ENCODE assay signal across 1 cellular context in the genomic region with DNA sequence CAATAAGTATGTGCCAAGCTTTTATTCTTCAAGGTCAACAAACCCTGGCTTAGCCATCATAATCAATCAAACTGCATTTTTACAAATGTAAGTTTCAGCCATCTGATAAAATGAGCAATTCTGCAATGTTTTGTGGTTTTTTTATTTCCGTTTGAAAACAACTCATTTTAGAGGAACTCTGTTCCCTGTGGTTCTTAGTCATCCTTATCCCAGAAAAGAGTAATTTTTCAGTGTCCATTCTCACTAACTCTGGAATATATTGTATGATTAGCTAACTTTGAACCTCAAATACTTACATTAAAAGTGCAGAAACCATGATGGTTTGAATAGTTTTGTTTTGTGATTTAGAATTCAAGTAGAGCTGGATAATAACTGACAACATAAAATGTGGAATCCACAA.
A peak's percentile ranks its signal among the peaks of the same experiment; 100 is the strongest.
TF ChIP-seq lines count a peak whose summit lies in the region.

No MANE protein-coding gene starts in this region.

TF ChIP-seq in SK-N-SH treated with all-trans-retinoic acid at 6 μM for 48 hours, 23 proteins besides CTCF, POLR2A, EP300 and RAD21 (continued from another document):
- TF ChIP-seq, protein P1, sequence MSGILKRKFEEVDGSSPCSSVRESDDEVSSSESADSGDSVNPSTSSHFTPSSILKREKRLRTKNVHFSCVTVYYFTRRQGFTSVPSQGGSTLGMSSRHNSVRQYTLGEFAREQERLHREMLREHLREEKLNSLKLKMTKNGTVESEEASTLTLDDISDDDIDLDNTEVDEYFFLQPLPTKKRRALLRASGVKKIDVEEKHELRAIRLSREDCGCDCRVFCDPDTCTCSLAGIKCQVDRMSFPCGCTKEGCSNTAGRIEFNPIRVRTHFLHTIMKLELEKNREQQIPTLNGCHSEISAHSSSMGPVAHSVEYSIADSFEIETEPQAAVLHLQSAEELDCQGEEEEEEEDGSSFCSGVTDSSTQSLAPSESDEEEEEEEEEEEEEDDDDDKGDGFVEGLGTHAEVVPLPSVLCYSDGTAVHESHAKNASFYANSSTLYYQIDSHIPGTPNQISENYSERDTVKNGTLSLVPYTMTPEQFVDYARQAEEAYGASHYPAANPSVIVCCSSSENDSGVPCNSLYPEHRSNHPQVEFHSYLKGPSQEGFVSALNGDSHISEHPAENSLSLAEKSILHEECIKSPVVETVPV (CRISPR knock-in tag; IDR thresholded peaks at IDR 0.05), result no peak
- TF ChIP-seq ZFP3 (CRISPR knock-in tag; IDR thresholded peaks at IDR 0.05) (no peak), ZFP30 (CRISPR knock-in tag; IDR thresholded peaks at IDR 0.05) (no peak), ZNF565 (CRISPR knock-in tag; conservative IDR thresholded peaks at IDR 0.05; ENCODE audit: low read depth) (no peak), ISL1 (CRISPR knock-in tag; IDR thresholded peaks at IDR 0.05) (peak; percentile 52; the same call in 1 of the 2 replicates), TOX (CRISPR knock-in tag; IDR thresholded peaks at IDR 0.05; ENCODE audit: borderline replicate concordance) (peak; percentile 97), GLIS3 (CRISPR knock-in tag; IDR thresholded peaks at IDR 0.05) (no peak), BACH2 (CRISPR knock-in tag; IDR thresholded peaks at IDR 0.05; ENCODE audit: borderline replicate concordance) (no peak), TCF4 (CRISPR knock-in tag; IDR thresholded peaks at IDR 0.05; ENCODE audit: borderline replicate concordance) (no peak), SNAI2 (CRISPR knock-in tag; IDR thresholded peaks at IDR 0.05) (no peak), ZC3H10 (CRISPR knock-in tag; IDR thresholded peaks at IDR 0.05) (peak; percentile 56; the same call in 1 of the 2 replicates), ZNF70 (CRISPR knock-in tag; IDR thresholded peaks at IDR 0.05) (no peak), ZNF8 (CRISPR knock-in tag; IDR thresholded peaks at IDR 0.05) (no peak)
- TF ChIP-seq, protein P2, sequence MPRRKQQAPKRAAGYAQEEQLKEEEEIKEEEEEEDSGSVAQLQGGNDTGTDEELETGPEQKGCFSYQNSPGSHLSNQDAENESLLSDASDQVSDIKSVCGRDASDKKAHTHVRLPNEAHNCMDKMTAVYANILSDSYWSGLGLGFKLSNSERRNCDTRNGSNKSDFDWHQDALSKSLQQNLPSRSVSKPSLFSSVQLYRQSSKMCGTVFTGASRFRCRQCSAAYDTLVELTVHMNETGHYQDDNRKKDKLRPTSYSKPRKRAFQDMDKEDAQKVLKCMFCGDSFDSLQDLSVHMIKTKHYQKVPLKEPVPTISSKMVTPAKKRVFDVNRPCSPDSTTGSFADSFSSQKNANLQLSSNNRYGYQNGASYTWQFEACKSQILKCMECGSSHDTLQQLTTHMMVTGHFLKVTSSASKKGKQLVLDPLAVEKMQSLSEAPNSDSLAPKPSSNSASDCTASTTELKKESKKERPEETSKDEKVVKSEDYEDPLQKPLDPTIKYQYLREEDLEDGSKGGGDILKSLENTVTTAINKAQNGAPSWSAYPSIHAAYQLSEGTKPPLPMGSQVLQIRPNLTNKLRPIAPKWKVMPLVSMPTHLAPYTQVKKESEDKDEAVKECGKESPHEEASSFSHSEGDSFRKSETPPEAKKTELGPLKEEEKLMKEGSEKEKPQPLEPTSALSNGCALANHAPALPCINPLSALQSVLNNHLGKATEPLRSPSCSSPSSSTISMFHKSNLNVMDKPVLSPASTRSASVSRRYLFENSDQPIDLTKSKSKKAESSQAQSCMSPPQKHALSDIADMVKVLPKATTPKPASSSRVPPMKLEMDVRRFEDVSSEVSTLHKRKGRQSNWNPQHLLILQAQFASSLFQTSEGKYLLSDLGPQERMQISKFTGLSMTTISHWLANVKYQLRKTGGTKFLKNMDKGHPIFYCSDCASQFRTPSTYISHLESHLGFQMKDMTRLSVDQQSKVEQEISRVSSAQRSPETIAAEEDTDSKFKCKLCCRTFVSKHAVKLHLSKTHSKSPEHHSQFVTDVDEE (CRISPR knock-in tag; IDR thresholded peaks at IDR 0.05), result no peak
- TF ChIP-seq, protein P3, sequence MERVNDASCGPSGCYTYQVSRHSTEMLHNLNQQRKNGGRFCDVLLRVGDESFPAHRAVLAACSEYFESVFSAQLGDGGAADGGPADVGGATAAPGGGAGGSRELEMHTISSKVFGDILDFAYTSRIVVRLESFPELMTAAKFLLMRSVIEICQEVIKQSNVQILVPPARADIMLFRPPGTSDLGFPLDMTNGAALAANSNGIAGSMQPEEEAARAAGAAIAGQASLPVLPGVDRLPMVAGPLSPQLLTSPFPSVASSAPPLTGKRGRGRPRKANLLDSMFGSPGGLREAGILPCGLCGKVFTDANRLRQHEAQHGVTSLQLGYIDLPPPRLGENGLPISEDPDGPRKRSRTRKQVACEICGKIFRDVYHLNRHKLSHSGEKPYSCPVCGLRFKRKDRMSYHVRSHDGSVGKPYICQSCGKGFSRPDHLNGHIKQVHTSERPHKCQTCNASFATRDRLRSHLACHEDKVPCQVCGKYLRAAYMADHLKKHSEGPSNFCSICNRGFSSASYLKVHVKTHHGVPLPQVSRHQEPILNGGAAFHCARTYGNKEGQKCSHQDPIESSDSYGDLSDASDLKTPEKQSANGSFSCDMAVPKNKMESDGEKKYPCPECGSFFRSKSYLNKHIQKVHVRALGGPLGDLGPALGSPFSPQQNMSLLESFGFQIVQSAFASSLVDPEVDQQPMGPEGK (CRISPR knock-in tag; IDR thresholded peaks at IDR 0.05; ENCODE audit: borderline replicate concordance), result peak; percentile 87
TF ChIP-seq in SK-N-SH treated with all-trans-retinoic acid at 6 μM for 48 hours: peak in this region for 5.
